ENCODE assay signal across 8 cellular contexts in genomic region chr14:96592591-96593388, GRCh38.
DNase-seq lines count a peak whose midpoint lies in the region; ATAC-seq and FAIRE-seq lines count a peak whose summit lies in the region.

No MANE protein-coding gene starts in this region.

- H3K27me3 ChIP-seq in duodenal mucosa (ENCODE audit: control insufficient read depth in 1 of 2, insufficient read depth in 2 of 2, low read length in 2 of 2) (peaks cover 4 to 8% of the 10 kb centered on the region in 2 donors), mesendoderm (ENCODE audit: insufficient read depth, low read length, poor library complexity) (no peaks in the 10 kb centered on the region)

- peaks cover 10 to 11% of the 10 kb centered on the region in 2 donors for H3K4me1 ChIP-seq in duodenal mucosa (ENCODE audit: control insufficient read depth in 1 of 2, insufficient read depth in 2 of 2, low read length in 2 of 2)
- H3K4me1 ChIP-seq in mesendoderm (ENCODE audit: control insufficient read depth, low read depth, low read length) = no peaks in the 10 kb centered on the region

- peak overlapping the region; percentile 55 to 64 for H3K4me3 ChIP-seq in duodenal mucosa (ENCODE audit: low read depth in 1 of 2, low read length in 2 of 2)
- H3K4me3 ChIP-seq in mesendoderm (ENCODE audit: low read length) = no peak overlapping the region

- H3K9ac ChIP-seq in duodenal mucosa (ENCODE audit: low read depth in 1 of 2, low read length in 2 of 2) (no peak overlapping the region), mesendoderm (ENCODE audit: low read length) (no peak overlapping the region)

- H4K5ac ChIP-seq in mesendoderm (ENCODE audit: low read length) = no peak overlapping the region

- H3K79me1 ChIP-seq in mesendoderm (ENCODE audit: low read length) = no peaks in the 10 kb centered on the region

- WGBS in mesendoderm (ENCODE audit: extremely low coverage, insufficient coverage, low lambda C conversion rate) = no CpG with 5 or more reads among the region's 54 CpGs

- H3K79me2 ChIP-seq in mesendoderm (ENCODE audit: control insufficient read depth, insufficient read depth, low read length) = no peaks in the 10 kb centered on the region

- H3K9me3 ChIP-seq in duodenal mucosa (ENCODE audit: control insufficient read depth in 1 of 2, low read length in 2 of 2) = no peaks in the 10 kb centered on the region

- no peak overlapping the region for H2BK120ac ChIP-seq in mesendoderm (ENCODE audit: low read depth, low read length)

- no peak overlapping the region for H2AK5ac ChIP-seq in mesendoderm (ENCODE audit: low read length)

- H3K36me3 ChIP-seq in duodenal mucosa (ENCODE audit: control insufficient read depth in 1 of 2, insufficient read depth in 2 of 2, low read length in 2 of 2) = no peaks in the 10 kb centered on the region
- no peaks in the 10 kb centered on the region for H3K36me3 ChIP-seq in mesendoderm (ENCODE audit: control insufficient read depth, insufficient read depth, low read length)

- peak overlapping the region; percentile 41 for H3K4me2 ChIP-seq in mesendoderm (ENCODE audit: low read length)

- H3K18ac ChIP-seq in mesendoderm (ENCODE audit: low read length) = no peak overlapping the region

- FAIRE-seq in RCC 7860 (lab: Jason Lieb, UNC) = no peak

- H2BK5ac ChIP-seq in mesendoderm (ENCODE audit: low read length) = no peak overlapping the region

- no peak overlapping the region for H3K23ac ChIP-seq in mesendoderm (ENCODE audit: low read length)

- peak; percentile 30 to 40 for DNase-seq in activated CD4-positive, alpha-beta T cell treated with anti-CD3 and anti-CD28 coated beads, Interleukin-2, amount 50 U/mL, for 24 hours (ENCODE audit: low read depth in 1 of 2, low spot score in 1 of 2)
- DNase-seq in mesendoderm = no peak
- peak; percentile 58 for DNase-seq in stimulated activated CD8-positive, alpha-beta memory T cell treated with anti-CD3 and anti-CD28 coated beads, Interleukin-4, amount 100 ng/mL, for 24 hours (ENCODE audit: low read depth)
- DNase-seq in kidney glomerular epithelial cell (lab: John Stamatoyannopoulos, UW) = no peak
- DNase-seq in RCC 7860 (ENCODE audit: low spot score) = no peak

- H3K4ac ChIP-seq in mesendoderm (ENCODE audit: low read depth, low read length) = no peak overlapping the region

- no peak overlapping the region for H4K8ac ChIP-seq in mesendoderm (ENCODE audit: low read depth, low read length)

- H3K27ac ChIP-seq in duodenal mucosa (ENCODE audit: low read depth, low read length) = no peak overlapping the region
- H3K27ac ChIP-seq in mesendoderm (ENCODE audit: low read depth, low read length) = no peak overlapping the region

- no peak overlapping the region for H3K56ac ChIP-seq in mesendoderm (ENCODE audit: low read length)

- H2BK15ac ChIP-seq in mesendoderm (replicated peaks; ENCODE audit: low read depth) = no peak overlapping the region

- ATAC-seq in GM18909 (IDR thresholded peaks at IDR 0.05; ENCODE audit: poor library complexity, unreplicated experiment) = peak; percentile 82
- peak; percentile 62 for ATAC-seq in HG03196 (IDR thresholded peaks at IDR 0.05; ENCODE audit: unreplicated experiment)

Comparison
In these comparisons a context has a peak if more than half of its experiments do, and no peak if none do; other contexts are left out.
1. DNase-seq: peak in activated CD4-positive, alpha-beta T cell treated with anti-CD3 and anti-CD28 coated beads, Interleukin-2, amount 50 U/mL, for 24 hours (2 of 2) and stimulated activated CD8-positive, alpha-beta memory T cell treated with anti-CD3 and anti-CD28 coated beads, Interleukin-4, amount 100 ng/mL, for 24 hours (single experiment); none in mesendoderm (single experiment), kidney glomerular epithelial cell (single experiment) and RCC 7860 (single experiment).